ENCODE assay signal across 1 cellular context in genomic region chr5:34011521-34011920, GRCh38.
TF ChIP-seq lines count a peak whose summit lies in the region.

No MANE protein-coding gene starts in this region.

TF ChIP-seq in K562, 482 proteins besides CTCF, POLR2A, EP300 and RAD21:
- TF ChIP-seq FOSL1 (tag; conservative IDR thresholded peaks at IDR 0.05) (peak; percentile 65), HNRNPK (IDR thresholded peaks at IDR 0.05; ENCODE audit: low read depth, low read length, poor library complexity, severe bottlenecking) (no peak), JUND (IDR thresholded peaks at IDR 0.05; ENCODE audit: borderline replicate concordance, low read depth, low read length) (peak; percentile 29; the same call in 1 of the 2 replicates), JUND (tag; IDR thresholded peaks at IDR 0.05; ENCODE audit: borderline replicate concordance, low read depth, low read length) (no peak), NCOA2 (IDR thresholded peaks at IDR 0.05; ENCODE audit: partially characterized antibody in 2 of 2) (peak in 1 of 2 experiments; percentile 33), ARID1B (IDR thresholded peaks at IDR 0.05) (0 out of 2 replicates have a peak, but pooled peaks have one; percentile 27), RBFOX2 (IDR thresholded peaks at IDR 0.05; ENCODE audit: low read depth, low read length) (no peak), THRA (IDR thresholded peaks at IDR 0.05) (0 out of 2 replicates have a peak, but pooled peaks have one; percentile 47), NCOA4 (IDR thresholded peaks at IDR 0.05; ENCODE audit: partially characterized antibody) (no peak), ZNF217 (CRISPR knock-in tag; IDR thresholded peaks at IDR 0.05) (no peak), ATF3 (IDR thresholded peaks at IDR 0.05) (peak; percentile 45; the same call in 1 of the 2 replicates), ATF3 (CRISPR knock-in tag; conservative IDR thresholded peaks at IDR 0.05) (no peak), NCOA1 (IDR thresholded peaks at IDR 0.05; ENCODE audit: low read depth) (0 out of 2 replicates have a peak, but pooled peaks have one; percentile 24)
